ENCODE assay signal across 18 cellular contexts in the genomic region with DNA sequence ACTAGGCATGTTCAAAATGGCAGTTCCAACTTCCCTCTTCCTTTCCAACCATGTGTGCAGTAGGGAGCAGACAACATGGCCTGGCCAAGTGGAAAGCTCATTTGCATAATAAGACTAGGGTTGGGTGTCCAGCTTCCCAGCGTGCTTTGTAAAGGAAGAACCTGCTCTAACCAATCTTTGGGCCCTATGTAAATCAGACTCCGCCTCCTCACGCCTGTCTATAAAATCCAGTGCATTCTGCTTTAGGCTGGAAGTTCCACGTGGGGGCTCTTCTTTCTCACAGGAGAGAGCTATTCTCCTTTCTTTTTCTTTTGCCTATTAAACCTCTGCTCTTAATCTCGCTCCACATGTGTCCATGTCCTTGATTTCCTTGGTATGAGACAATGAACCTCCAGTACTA.
DNase-seq lines count a peak whose midpoint lies in the region; ATAC-seq lines count a peak whose summit lies in the region.
"Had no signal": no experiment of that assay in that cellular context is flagged by ENCODE, and none has a peak within 500 bp of the region (broad histone marks: within the 10 kb centered on the region; RNA-seq: fewer than 3 reads in every experiment).

No MANE protein-coding gene starts in this region.

- ATAC-seq in GM18870 (IDR thresholded peaks at IDR 0.05; ENCODE audit: unreplicated experiment), result no peak
- ATAC-seq: naive thymus-derived CD4-positive, alpha-beta T cell; stimulated activated naive B cell treated with anti-CD40 and anti-IgM and Interleukin-4, amounts not matched to agents 10 μg/mL and 1 μg/mL and 100 μg/mL, for 72 hours had no signal

- H3K27ac Mint-ChIP-seq in activated CD4-positive, alpha-beta memory T cell treated with anti-CD3 and anti-CD28 coated beads, Interleukin-2, amount 10 ng/mL, durations not matched to agents 7 days and 5 days, result no peak overlapping the region
- H3K27ac Mint-ChIP-seq: IgD-negative memory B cell; immature natural killer cell; stimulated activated naive B cell treated with anti-CD40 and anti-IgM and Interleukin-4, amounts not matched to agents 10 μg/mL and 1 μg/mL and 100 μg/mL, for 72 hours had no signal

- POLR2A ChIA-PET in activated CD4-positive, alpha-beta memory T cell treated with anti-CD3 and anti-CD28 coated beads, Interleukin-2, amount 10 ng/mL, durations not matched to agents 7 days and 5 days (lab: Charles Lee), result no interaction called here

- peaks cover 4% of the 10 kb centered on the region for H3K4me1 Mint-ChIP-seq in activated CD4-positive, alpha-beta memory T cell treated with anti-CD3 and anti-CD28 coated beads, Interleukin-2, amount 10 ng/mL, durations not matched to agents 7 days and 5 days
- H3K4me1 Mint-ChIP-seq: IgD-negative memory B cell; immature natural killer cell; naive thymus-derived CD4-positive, alpha-beta T cell had no signal

- CTCF ChIA-PET in activated CD4-positive, alpha-beta memory T cell treated with anti-CD3 and anti-CD28 coated beads, Interleukin-2, amount 10 ng/mL, durations not matched to agents 7 days and 5 days (lab: Charles Lee), result interaction anchor here (0.9 kb wide), 1 partner anchor 117 kb away, joined by 3 read pairs; no protein-coding TSS in a partner anchor

- no peaks in the 10 kb centered on the region for H3K36me3 Mint-ChIP-seq in activated CD4-positive, alpha-beta memory T cell treated with anti-CD3 and anti-CD28 coated beads, Interleukin-2, amount 10 ng/mL, durations not matched to agents 7 days and 5 days (ENCODE audit: low read depth)

- H3K4me3 Mint-ChIP-seq in activated CD4-positive, alpha-beta memory T cell treated with anti-CD3 and anti-CD28 coated beads, Interleukin-2, amount 10 ng/mL, durations not matched to agents 7 days and 5 days, result no peak overlapping the region
- H3K4me3 Mint-ChIP-seq: IgD-negative memory B cell; immature natural killer cell; naive thymus-derived CD4-positive, alpha-beta T cell; stimulated activated naive B cell treated with anti-CD40 and anti-IgM and Interleukin-4, amounts not matched to agents 10 μg/mL and 1 μg/mL and 100 μg/mL, for 72 hours had no signal

- peak; percentile 76 for DNase-seq in A172 (ENCODE audit: low spot score)
- DNase-seq in CMK (ENCODE audit: low read depth), result peak; percentile 2
- peak; percentile 82 for DNase-seq in MV-4-11 (lab: John Stamatoyannopoulos, UW)
- peak; percentile 19 for DNase-seq in SW480 (ENCODE audit: low spot score)
- no peak for DNase-seq in activated CD4-positive, alpha-beta memory T cell treated with anti-CD3 and anti-CD28 coated beads, Interleukin-2, amount 10 ng/mL, durations not matched to agents 7 days and 5 days
- no peak for DNase-seq in C1 segment of cervical spinal cord (lab: John Stamatoyannopoulos, UW)
- no peak for DNase-seq in stimulated activated CD4-positive, alpha-beta T cell treated with anti-CD3 and anti-CD28 coated beads, Interleukin-15, amount 100 ng/mL, for 24 hours
- DNase-seq: DMS79 treated with DMSO at 0.1 percent for 48 hours; dorsolateral prefrontal cortex; erythroblast; immature natural killer cell; naive thymus-derived CD4-positive, alpha-beta T cell; NCI-H2107; spleen; stimulated activated naive B cell treated with anti-CD40 and anti-IgM and Interleukin-4, amounts not matched to agents 10 μg/mL and 1 μg/mL and 100 μg/mL, for 72 hours; trophoblast cell had no signal

- no peaks in the 10 kb centered on the region for H3K27me3 Mint-ChIP-seq in activated CD4-positive, alpha-beta memory T cell treated with anti-CD3 and anti-CD28 coated beads, Interleukin-2, amount 10 ng/mL, durations not matched to agents 7 days and 5 days
- H3K27me3 Mint-ChIP-seq: IgD-negative memory B cell; stimulated activated naive B cell treated with anti-CD40 and anti-IgM and Interleukin-4, amounts not matched to agents 10 μg/mL and 1 μg/mL and 100 μg/mL, for 72 hours had no signal

- no peaks in the 10 kb centered on the region for H3K9me3 Mint-ChIP-seq in activated CD4-positive, alpha-beta memory T cell treated with anti-CD3 and anti-CD28 coated beads, Interleukin-2, amount 10 ng/mL, durations not matched to agents 7 days and 5 days
- H3K9me3 Mint-ChIP-seq: immature natural killer cell had no signal

Comparison
In these comparisons a context has a peak if more than half of its experiments do, and no peak if none do; other contexts are left out.
1. DNase-seq: peak in A172 (single experiment), CMK (single experiment), MV-4-11 (single experiment) and SW480 (single experiment); none in activated CD4-positive, alpha-beta memory T cell treated with anti-CD3 and anti-CD28 coated beads, Interleukin-2, amount 10 ng/mL, durations not matched to agents 7 days and 5 days (single experiment), C1 segment of cervical spinal cord (0 of 14) and stimulated activated CD4-positive, alpha-beta T cell treated with anti-CD3 and anti-CD28 coated beads, Interleukin-15, amount 100 ng/mL, for 24 hours (single experiment).